1 cellular context compared by ENCODE assay signal in genomic region chr2:73418343-73418742, GRCh38.
TF ChIP-seq lines count a peak whose summit lies in the region.

No MANE protein-coding gene starts in this region.

TF ChIP-seq in GM12878, 131 proteins besides CTCF, POLR2A, EP300 and RAD21 (continued from another document):
- TF ChIP-seq E2F8 (IDR thresholded peaks at IDR 0.05; ENCODE audit: low read depth, partially characterized antibody) (no peak), ZZZ3 (IDR thresholded peaks at IDR 0.05; ENCODE audit: control insufficient read depth, insufficient read length, low read depth) (no peak), MYC (IDR thresholded peaks at IDR 0.05; ENCODE audit: insufficient read depth, insufficient read length, insufficient replicate concordance, low read length, severe bottlenecking) (no peak), SUZ12 (IDR thresholded peaks at IDR 0.05; ENCODE audit: unreplicated experiment) (no peak), RELA (IDR thresholded peaks at IDR 0.05; ENCODE audit: borderline replicate concordance, partially characterized antibody) (no peak), RELB (IDR thresholded peaks at IDR 0.05; ENCODE audit: low read depth) (no peak), BACH1 (IDR thresholded peaks at IDR 0.05; ENCODE audit: borderline replicate concordance) (no peak), KAT2A (conservative IDR thresholded peaks at IDR 0.05; ENCODE audit: control insufficient read depth, low read depth, low read length) (no peak), IRF3 (IDR thresholded peaks at IDR 0.05) (no peak), FOXM1 (IDR thresholded peaks at IDR 0.05; ENCODE audit: low read depth, low read length) (no peak)
